17 cellular contexts compared by ENCODE assay signal in genomic region chrX:50000937-50001542, GRCh38.
"Had no signal": no experiment of that assay in that cellular context is flagged by ENCODE, and none has a peak within 500 bp of the region (broad histone marks: within the 10 kb centered on the region; RNA-seq: fewer than 3 reads in every experiment).

No MANE protein-coding gene starts in this region.

- H3K36me3 Mint-ChIP-seq: activated CD4-positive, alpha-beta memory T cell treated with anti-CD3 and anti-CD28 coated beads for 36 hours; activated naive CD4-positive, alpha-beta T cell treated with anti-CD3 and anti-CD28 coated beads, Interleukin-2, amount 10 ng/mL, durations not matched to agents 7 days and 5 days; memory B cell had no signal

- H3K4me3 ChIP-seq: pancreas, stomach, suprapubic skin, transverse colon had no signal

- H3K27ac Mint-ChIP-seq: activated B cell treated with CpG ODN at 0.5 μM for 24 hours; activated CD4-positive, alpha-beta memory T cell treated with anti-CD3 and anti-CD28 coated beads for 36 hours; activated CD4-positive, alpha-beta T cell treated with anti-CD3 and anti-CD28 coated beads for 36 hours; activated naive CD4-positive, alpha-beta T cell treated with anti-CD3 and anti-CD28 coated beads, Interleukin-2, amount 10 ng/mL, durations not matched to agents 7 days and 5 days; activated naive CD8-positive, alpha-beta T cell treated with anti-CD3 and anti-CD28 coated beads, Interleukin-2, amount 50 U/mL, for 24 hours; memory B cell; nephron progenitor cell had no signal

- H3K36me3 ChIP-seq: pancreas, stomach, suprapubic skin, transverse colon had no signal

- H3K9me3 ChIP-seq: pancreas, stomach, suprapubic skin, transverse colon had no signal

- H3K4me1 ChIP-seq: pancreas, stomach, suprapubic skin, transverse colon had no signal

- DNase-seq: activated B cell treated with CpG ODN at 0.5 μM for 24 hours; activated CD4-positive, alpha-beta memory T cell treated with anti-CD3 and anti-CD28 coated beads for 36 hours; activated CD4-positive, alpha-beta T cell treated with anti-CD3 and anti-CD28 coated beads for 36 hours; activated effector memory CD4-positive, alpha-beta T cell treated with anti-CD3 and anti-CD28 coated beads, Interleukin-2, amount 50 U/mL, for 16 hours; activated naive CD4-positive, alpha-beta T cell treated with anti-CD3 and anti-CD28 coated beads, Interleukin-2, amount 10 ng/mL, durations not matched to agents 7 days and 5 days; activated naive CD8-positive, alpha-beta T cell treated with anti-CD3 and anti-CD28 coated beads, Interleukin-2, amount 50 U/mL, for 24 hours; effector CD4-positive, alpha-beta T cell; foreskin keratinocyte; left colon; nephron progenitor cell; pancreas; right cardiac atrium; stimulated activated CD4-positive, alpha-beta T cell treated with anti-CD3 and anti-CD28 coated beads, Interleukin-4, amount 100 ng/mL, for 4 hours; stomach; transverse colon had no signal

- H3K9me3 Mint-ChIP-seq: activated B cell treated with CpG ODN at 0.5 μM for 24 hours; activated CD4-positive, alpha-beta memory T cell treated with anti-CD3 and anti-CD28 coated beads for 36 hours; activated naive CD4-positive, alpha-beta T cell treated with anti-CD3 and anti-CD28 coated beads, Interleukin-2, amount 10 ng/mL, durations not matched to agents 7 days and 5 days; activated naive CD8-positive, alpha-beta T cell treated with anti-CD3 and anti-CD28 coated beads, Interleukin-2, amount 50 U/mL, for 24 hours; memory B cell had no signal

- H3K27me3 Mint-ChIP-seq: activated B cell treated with CpG ODN at 0.5 μM for 24 hours; activated CD4-positive, alpha-beta memory T cell treated with anti-CD3 and anti-CD28 coated beads for 36 hours; activated CD4-positive, alpha-beta T cell treated with anti-CD3 and anti-CD28 coated beads for 36 hours; activated naive CD4-positive, alpha-beta T cell treated with anti-CD3 and anti-CD28 coated beads, Interleukin-2, amount 10 ng/mL, durations not matched to agents 7 days and 5 days; activated naive CD8-positive, alpha-beta T cell treated with anti-CD3 and anti-CD28 coated beads, Interleukin-2, amount 50 U/mL, for 24 hours; memory B cell had no signal

- H3K27ac ChIP-seq: foreskin keratinocyte, pancreas, stomach, suprapubic skin, transverse colon had no signal

- H3K27me3 ChIP-seq: foreskin keratinocyte, pancreas, stomach, suprapubic skin, transverse colon had no signal

- H3K4me3 Mint-ChIP-seq: activated B cell treated with CpG ODN at 0.5 μM for 24 hours; activated CD4-positive, alpha-beta memory T cell treated with anti-CD3 and anti-CD28 coated beads for 36 hours; activated CD4-positive, alpha-beta T cell treated with anti-CD3 and anti-CD28 coated beads for 36 hours; activated naive CD4-positive, alpha-beta T cell treated with anti-CD3 and anti-CD28 coated beads, Interleukin-2, amount 10 ng/mL, durations not matched to agents 7 days and 5 days; activated naive CD8-positive, alpha-beta T cell treated with anti-CD3 and anti-CD28 coated beads, Interleukin-2, amount 50 U/mL, for 24 hours; memory B cell; nephron progenitor cell had no signal

- ATAC-seq: activated CD4-positive, alpha-beta T cell treated with anti-CD3 and anti-CD28 coated beads for 36 hours; activated naive CD8-positive, alpha-beta T cell treated with anti-CD3 and anti-CD28 coated beads, Interleukin-2, amount 50 U/mL, for 24 hours; foreskin keratinocyte; left colon; pancreas; right cardiac atrium had no signal
